Comparison of ENCODE assay signal across 25 cellular contexts in genomic region chr2:1618974-1619373, GRCh38.
DNase-seq lines count a peak whose midpoint lies in the region; ATAC-seq, FAIRE-seq and TF ChIP-seq lines count a peak whose summit lies in the region.
"Had no signal": no experiment of that assay in that cellular context is flagged by ENCODE, and none has a peak within 500 bp of the region (broad histone marks: within the 10 kb centered on the region; RNA-seq: fewer than 3 reads in every experiment).

No MANE protein-coding gene starts in this region.

- H2AK5ac ChIP-seq in IMR-90 (ENCODE audit: low read depth, low read length): no peak overlapping the region

- in situ Hi-C loops in IMR-90 (cut with MboI; ENCODE audit: low sequenced_read_pairs): no loop called here

- no peak for TF ChIP-seq CTCF in IMR-90 (conservative IDR thresholded peaks at IDR 0.05; ENCODE audit: low read depth, low read length)
- TF ChIP-seq CTCF in osteoblast (IDR thresholded peaks at IDR 0.05; ENCODE audit: extremely low read depth, low read depth, low read length): no peak

- intact Hi-C loops in IMR-90 (cut with micrococcal nuclease): no loop called here

- H3K36me3 Mint-ChIP-seq in activated T-cell treated with anti-CD3 and anti-CD28 coated beads, Interleukin-2, amount 50 U/mL, for 72 hours (ENCODE audit: insufficient read depth in 2 of 2): no peaks in the 10 kb centered on the region
- H3K36me3 Mint-ChIP-seq: CD4-positive, alpha-beta memory T cell had no signal

- no peak for TF ChIP-seq POLR2A in IMR-90 (IDR thresholded peaks at IDR 0.05; ENCODE audit: low read depth, low read length)

- H3K9me1 ChIP-seq in IMR-90 (ENCODE audit: insufficient read depth, low read length): peaks cover 3% of the 10 kb centered on the region; the same call in 1 of the 2 replicates

- H3K27ac ChIP-seq in IMR-90 (ENCODE audit: insufficient read depth, low read length): no peak overlapping the region
- no peak overlapping the region for H3K27ac ChIP-seq in osteoblast (ENCODE audit: low read depth, low read length)
- H3K27ac ChIP-seq: HL-60, Peyer's patch, SK-N-MC had no signal

- no peak overlapping the region for H3K9ac ChIP-seq in IMR-90 (ENCODE audit: low read depth, low read length)

- no peaks in the 10 kb centered on the region for H3K36me3 ChIP-seq in IMR-90 (ENCODE audit: control insufficient read depth, insufficient read depth, low read length)
- H3K36me3 ChIP-seq in osteoblast (ENCODE audit: insufficient read depth, low read length): no peaks in the 10 kb centered on the region
- H3K36me3 ChIP-seq: Peyer's patch had no signal

- no TSS peak for BruUV-seq in IMR-90 (replicated peaks; lab: Mats Ljungman, UMichigan)

- dilution Hi-C loops in IMR-90 (cut with HindIII; ENCODE audit: low sequenced_read_pairs, unreplicated experiment): no loop called here

- WGBS in IMR-90 (ENCODE audit: extremely low coverage in 2 of 2, insufficient read length in 1 of 2), 2 experiments: no CpG with 5 or more reads among the region's 3 CpGs

- no peak overlapping the region for H3K18ac ChIP-seq in IMR-90 (ENCODE audit: low read depth, low read length)

- H3K4me2 ChIP-seq in IMR-90 (ENCODE audit: low read depth, low read length) (no peak overlapping the region), osteoblast (ENCODE audit: insufficient read depth, low read length) (no peak overlapping the region)

- H3K9me3 ChIP-seq in IMR-90 (ENCODE audit: control insufficient read depth, insufficient read depth, low read length) (no peaks in the 10 kb centered on the region), osteoblast (ENCODE audit: low read depth, low read length) (no peaks in the 10 kb centered on the region)
- H3K9me3 ChIP-seq: Peyer's patch had no signal

- H3K4me3 Mint-ChIP-seq in activated T-cell treated with anti-CD3 and anti-CD28 coated beads, Interleukin-2, amount 50 U/mL, for 72 hours: no peak overlapping the region
- H3K4me3 Mint-ChIP-seq: CD4-positive, alpha-beta memory T cell had no signal

- no peaks in the 10 kb centered on the region for H3K4me1 Mint-ChIP-seq in activated T-cell treated with anti-CD3 and anti-CD28 coated beads, Interleukin-2, amount 50 U/mL, for 72 hours (ENCODE audit: low read depth)
- H3K4me1 Mint-ChIP-seq: CD4-positive, alpha-beta memory T cell had no signal

- H4K5ac ChIP-seq in IMR-90 (ENCODE audit: low read depth, low read length): no peak overlapping the region

- DNase-seq in IMR-90: no peak
- peak; percentile 65 for DNase-seq in amniotic epithelial cell (ENCODE audit: low read depth)
- peak; percentile 52 for DNase-seq in osteoblast (ENCODE audit: insufficient read length, low spot score, missing footprints)
- DNase-seq in activated T-cell treated with anti-CD3 and anti-CD28 coated beads, Interleukin-2, amount 50 U/mL, for 72 hours: no peak
- no peak for DNase-seq in RCC 7860 (ENCODE audit: low spot score)
- no peak for DNase-seq in CD1c-positive myeloid dendritic cell (ENCODE audit: extremely low spot score)
- DNase-seq: CD4-positive, alpha-beta memory T cell; COR-L47; GOT3; Karpas-422; NCI-H1092 treated with DMSO at 0.1 percent for 48 hours; NCI-H1436; NCI-H187; NCI-H2081 treated with DMSO at 0.1 percent for 48 hours; NCI-H2171; NCI-H510A; NCI-H69; SIG-M5 had no signal

- CTCF ChIA-PET in IMR-90 (lab: Yijun Ruan, JAX): no interaction called here

- no peak overlapping the region for H2AK9ac ChIP-seq in IMR-90 (replicated peaks; ENCODE audit: low read depth, low read length, poor library complexity)

- H3K23ac ChIP-seq in IMR-90 (ENCODE audit: low read depth, low read length): no peak overlapping the region

- no peak for TF ChIP-seq RAD21 in IMR-90 (IDR thresholded peaks at IDR 0.05; ENCODE audit: low read length)

- H3K4me1 ChIP-seq in IMR-90 (ENCODE audit: control insufficient read depth, insufficient read depth, low read length) (peaks cover 1% of the 10 kb centered on the region; the same call in 1 of the 2 replicates), osteoblast (ENCODE audit: insufficient read depth, low read length) (peaks cover 2% of the 10 kb centered on the region)
- H3K4me1 ChIP-seq: Peyer's patch had no signal

- H3K9me3 Mint-ChIP-seq in activated T-cell treated with anti-CD3 and anti-CD28 coated beads, Interleukin-2, amount 50 U/mL, for 72 hours: no peaks in the 10 kb centered on the region

- FAIRE-seq in RCC 7860 (lab: Jason Lieb, UNC): no peak
- FAIRE-seq: G401.6, GM12878 had no signal

- no peak overlapping the region for H3K4me3 ChIP-seq in IMR-90 (ENCODE audit: insufficient read depth, low read depth, low read length)
- no peak overlapping the region for H3K4me3 ChIP-seq in osteoblast (ENCODE audit: insufficient read depth, low read length)
- H3K4me3 ChIP-seq: GM12878, Peyer's patch, SK-N-MC had no signal

- ATAC-seq in IMR-90 (ENCODE audit: low read depth) (no peak), HG02970 (IDR thresholded peaks at IDR 0.05; ENCODE audit: low FRiP score, unreplicated experiment) (no peak)
- ATAC-seq in activated T-cell treated with anti-CD3 and anti-CD28 coated beads, Interleukin-2, amount 50 U/mL, for 72 hours (replicated peaks in 1 of 2): no peak
- ATAC-seq: GM12878, HCT116 had no signal

- no peak overlapping the region for H2BK20ac ChIP-seq in IMR-90 (ENCODE audit: low read depth, low read length)

- no peak overlapping the region for H2BK120ac ChIP-seq in IMR-90 (ENCODE audit: low read depth, low read length)

- H4K91ac ChIP-seq in IMR-90 (ENCODE audit: insufficient read depth, low read depth, low read length): no peak overlapping the region

- POLR2A ChIA-PET in IMR-90 (lab: Charles Lee; ENCODE audit: unreplicated experiment): no interaction called here

- H4K20me1 ChIP-seq in IMR-90 (ENCODE audit: insufficient read depth, low read length): no peaks in the 10 kb centered on the region
- no peaks in the 10 kb centered on the region for H4K20me1 ChIP-seq in osteoblast (ENCODE audit: insufficient read depth, low read length)

- no peaks in the 10 kb centered on the region for H3K79me2 ChIP-seq in osteoblast (ENCODE audit: insufficient read depth, low read length)

- no peak overlapping the region for H3K4ac ChIP-seq in IMR-90 (ENCODE audit: low read depth, low read length)

- peaks cover 2% of the 10 kb centered on the region; the same call in 1 of the 2 replicates for H3K27me3 ChIP-seq in IMR-90 (ENCODE audit: control insufficient read depth, insufficient read depth, low read length)
- peaks cover 23% of the 10 kb centered on the region for H3K27me3 ChIP-seq in osteoblast (ENCODE audit: insufficient read depth, low read length)
- H3K27me3 ChIP-seq: Peyer's patch had no signal

- H4K8ac ChIP-seq in IMR-90 (ENCODE audit: low read depth in 2 of 2, low read length in 2 of 2): no peak overlapping the region

- no peaks in the 10 kb centered on the region for H3K79me1 ChIP-seq in IMR-90 (ENCODE audit: low read depth in 1 of 2, low read length in 2 of 2)

- no peak overlapping the region for H3K56ac ChIP-seq in IMR-90 (ENCODE audit: extremely low read depth, insufficient read depth, low read length)

- H2BK15ac ChIP-seq in IMR-90 (ENCODE audit: low read depth, low read length): no peak overlapping the region

- H2AFZ ChIP-seq in IMR-90 (replicated peaks; ENCODE audit: low read length, poor library complexity): peak overlapping the region; percentile 44
- no peak overlapping the region for H2AFZ ChIP-seq in osteoblast (ENCODE audit: low read length)

- no peak overlapping the region for H3K27ac Mint-ChIP-seq in activated T-cell treated with anti-CD3 and anti-CD28 coated beads, Interleukin-2, amount 50 U/mL, for 72 hours
- H3K27ac Mint-ChIP-seq: CD4-positive, alpha-beta memory T cell had no signal

- peaks cover 6% of the 10 kb centered on the region for H3K27me3 Mint-ChIP-seq in activated T-cell treated with anti-CD3 and anti-CD28 coated beads, Interleukin-2, amount 50 U/mL, for 72 hours (ENCODE audit: low read depth)

- H2BK5ac ChIP-seq in IMR-90 (ENCODE audit: low read depth, low read length, poor library complexity, severe bottlenecking): no peak overlapping the region

- no peak overlapping the region for H3K14ac ChIP-seq in IMR-90 (replicated peaks; ENCODE audit: low read depth, low read length)

TF ChIP-seq in IMR-90, 13 proteins besides CTCF, POLR2A, EP300 and RAD21:
- no peak for TF ChIP-seq BHLHE40 (IDR thresholded peaks at IDR 0.05; ENCODE audit: low read depth, low read length)
- TF ChIP-seq MXI1 (IDR thresholded peaks at IDR 0.05; ENCODE audit: borderline replicate concordance, low read depth, low read length): no peak
- TF ChIP-seq, protein P1, sequence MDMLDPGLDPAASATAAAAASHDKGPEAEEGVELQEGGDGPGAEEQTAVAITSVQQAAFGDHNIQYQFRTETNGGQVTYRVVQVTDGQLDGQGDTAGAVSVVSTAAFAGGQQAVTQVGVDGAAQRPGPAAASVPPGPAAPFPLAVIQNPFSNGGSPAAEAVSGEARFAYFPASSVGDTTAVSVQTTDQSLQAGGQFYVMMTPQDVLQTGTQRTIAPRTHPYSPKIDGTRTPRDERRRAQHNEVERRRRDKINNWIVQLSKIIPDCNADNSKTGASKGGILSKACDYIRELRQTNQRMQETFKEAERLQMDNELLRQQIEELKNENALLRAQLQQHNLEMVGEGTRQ (IDR thresholded peaks at IDR 0.05; ENCODE audit: low read depth, low read length): no peak
- TF ChIP-seq CEBPB (IDR thresholded peaks at IDR 0.05; ENCODE audit: low read depth, low read length): no peak
- no peak for TF ChIP-seq ELK1 (IDR thresholded peaks at IDR 0.05; ENCODE audit: borderline replicate concordance, low read depth, low read length)
- no peak for TF ChIP-seq RCOR1 (IDR thresholded peaks at IDR 0.05; ENCODE audit: insufficient replicate concordance, low read length)
- TF ChIP-seq NFE2L2 (IDR thresholded peaks at IDR 0.05; ENCODE audit: low read depth, low read length): no peak
- no peak for TF ChIP-seq CHD1 (IDR thresholded peaks at IDR 0.05; ENCODE audit: low read depth, low read length)
- no peak for TF ChIP-seq RFX5 (IDR thresholded peaks at IDR 0.05; ENCODE audit: low read depth, low read length)
- TF ChIP-seq SMC3 (IDR thresholded peaks at IDR 0.05; ENCODE audit: low read depth, low read length): no peak
- no peak for TF ChIP-seq MAZ (IDR thresholded peaks at IDR 0.05; ENCODE audit: borderline replicate concordance, low read depth, low read length)
- TF ChIP-seq FOS (IDR thresholded peaks at IDR 0.05; ENCODE audit: low read depth, low read length): no peak
- no peak for TF ChIP-seq MAFK (IDR thresholded peaks at IDR 0.05; ENCODE audit: low read depth, low read length)

Comparison
In these comparisons a context has a peak if more than half of its experiments do, and no peak if none do; other contexts are left out.
1. DNase-seq: peak in amniotic epithelial cell (single experiment) and osteoblast (single experiment); none in IMR-90 (single experiment), activated T-cell treated with anti-CD3 and anti-CD28 coated beads, Interleukin-2, amount 50 U/mL, for 72 hours (0 of 2), RCC 7860 (single experiment) and CD1c-positive myeloid dendritic cell (single experiment).